25 cellular contexts compared by ENCODE assay signal in genomic region chr10:65565246-65565645, GRCh38.
"Had no signal": no experiment of that assay in that cellular context is flagged by ENCODE, and none has a peak within 500 bp of the region (broad histone marks: within the 10 kb centered on the region; RNA-seq: fewer than 3 reads in every experiment).

No MANE protein-coding gene starts in this region.

- H3K27ac ChIP-seq: esophagus muscularis mucosa, foreskin keratinocyte, heart right ventricle, ovary, prostate gland, skin epidermis, thoracic aorta had no signal

- H3K36me3 ChIP-seq: esophagus muscularis mucosa, heart right ventricle, ovary, prostate gland, thoracic aorta had no signal

- H3K9me3 ChIP-seq: ovary, prostate gland, thoracic aorta had no signal

- H3K4me1 ChIP-seq: foreskin keratinocyte, prostate gland had no signal

- H3K27me3 ChIP-seq: esophagus muscularis mucosa, foreskin keratinocyte, heart right ventricle, ovary had no signal

- DNase-seq: activated B cell treated with CpG ODN at 0.5 μM for 24 hours; activated effector memory CD4-positive, alpha-beta T cell treated with Interleukin-2 at 50 U/mL for 16 hours; activated naive CD4-positive, alpha-beta T cell treated with Interleukin-2 at 50 U/mL for 16 hours; activated T-cell treated with anti-CD3 and anti-CD28 coated beads for 4 hours; anterior cingulate cortex; dermis blood vessel endothelial cell; effector CD4-positive, alpha-beta T cell; foreskin keratinocyte; heart right ventricle; naive B cell; nephron progenitor cell; ovary; retina; stimulated activated CD4-positive, alpha-beta T cell treated with anti-CD3 and anti-CD28 coated beads, Interleukin-4, amount 100 ng/mL, for 24 hours; T1000; trophoblast cell had no signal

- H3K4me3 ChIP-seq: esophagus muscularis mucosa, heart right ventricle, ovary, prostate gland, skin epidermis, thoracic aorta had no signal

- ATAC-seq: foreskin keratinocyte; heart right ventricle; sciatic nerve; stimulated activated effector memory CD8-positive, alpha-beta T cell treated with anti-CD3 and anti-CD28 coated beads, Interleukin-12 subunit alpha, Interleukin-12 subunit beta, amount 100 ng/mL, for 72 hours had no signal

- FAIRE-seq: bronchial epithelial cell, colon, urothelium cell line had no signal
